ENCODE assay signal across 17 cellular contexts in genomic region chrX:19721726-19722370, GRCh38.
DNase-seq lines count a peak whose midpoint lies in the region; ATAC-seq and TF ChIP-seq lines count a peak whose summit lies in the region.
"Had no signal": no experiment of that assay in that cellular context is flagged by ENCODE, and none has a peak within 500 bp of the region (broad histone marks: within the 10 kb centered on the region; RNA-seq: fewer than 3 reads in every experiment).

No MANE protein-coding gene starts in this region.

- H3K27me3 Mint-ChIP-seq in CD4-positive, alpha-beta memory T cell, result no peaks in the 10 kb centered on the region

- H3K4me1 Mint-ChIP-seq in CD4-positive, alpha-beta memory T cell, result peaks cover 31 to 77% (median 54%) of the 10 kb centered on the region in 4 donors

- POLR2A ChIA-PET in CD4-positive, alpha-beta memory T cell (lab: Charles Lee; ENCODE audit: partially characterized antibody), result interaction anchor here (0.6 kb wide), 1 partner anchor 159 kb away, joined by 3 read pairs; no protein-coding TSS in a partner anchor

- no peaks in the 10 kb centered on the region for H3K27me3 ChIP-seq in CD4-positive, alpha-beta memory T cell (ENCODE audit: insufficient read depth, low read length)
- no peaks in the 10 kb centered on the region for H3K27me3 ChIP-seq in neutrophil
- H3K27me3 ChIP-seq: BE2C, vagina had no signal

- H3K36me3 ChIP-seq in CD4-positive, alpha-beta memory T cell (ENCODE audit: insufficient read depth, low read length), result no peaks in the 10 kb centered on the region
- H3K36me3 ChIP-seq in neutrophil, result no peaks in the 10 kb centered on the region
- H3K36me3 ChIP-seq: BE2C, vagina had no signal

- H3K4me1 ChIP-seq in CD4-positive, alpha-beta memory T cell (ENCODE audit: insufficient read depth, low read length), result peaks cover 75% of the 10 kb centered on the region
- H3K4me1 ChIP-seq in neutrophil (ENCODE audit: control insufficient read depth in 1 of 2, insufficient read depth in 1 of 2, low read depth in 1 of 2, low read length in 1 of 2), result peaks cover 76 to 80% of the 10 kb centered on the region in 2 experiments
- H3K4me1 ChIP-seq: BE2C, vagina had no signal

- H3K27ac ChIP-seq in CD4-positive, alpha-beta memory T cell (ENCODE audit: low read depth, low read length), result no peak overlapping the region
- peak overlapping the region; percentile 96 for H3K27ac ChIP-seq in neutrophil
- H3K27ac ChIP-seq: vagina, VCaP had no signal

- H3K4me3 Mint-ChIP-seq in CD4-positive, alpha-beta memory T cell, result peak overlapping the region in 1 of 8 donors; percentile 13

- peak overlapping the region in 4 of 7 donors; percentile 59 to 78 (median 68) for H3K27ac Mint-ChIP-seq in CD4-positive, alpha-beta memory T cell

- H3K9me3 Mint-ChIP-seq in CD4-positive, alpha-beta memory T cell, result no peaks in the 10 kb centered on the region

- no peak for DNase-seq in CD4-positive, alpha-beta memory T cell
- peak; percentile 16 for DNase-seq in NCI-H2196 (lab: John Stamatoyannopoulos, UW; ENCODE audit: unreplicated experiment)
- DNase-seq in fibroblast of peridontal ligament (ENCODE audit: extremely low read depth), result peak; percentile 56
- no peak for DNase-seq in cortex of kidney (lab: John Stamatoyannopoulos, UW)
- DNase-seq in SK-N-DZ (ENCODE audit: low spot score), result no peak
- no peak for DNase-seq in DMS53 (lab: John Stamatoyannopoulos, UW)
- DNase-seq: activated effector memory CD4-positive, alpha-beta T cell treated with anti-CD3 and anti-CD28 coated beads, Interleukin-2, amount 50 U/mL, for 16 hours; BE2C; dermis blood vessel endothelial cell; HCEC 1CT; mesendoderm; NCI-H1105 treated with DMSO at 0.1 percent for 48 hours; stimulated activated naive CD4-positive, alpha-beta T cell treated with Interleukin-2 at 50 U/mL for 16 hours had no signal

- H3K36me3 Mint-ChIP-seq in CD4-positive, alpha-beta memory T cell, result peaks cover 4 to 14% of the 10 kb centered on the region in 2 donors

- no peak overlapping the region for H3K4me3 ChIP-seq in CD4-positive, alpha-beta memory T cell (ENCODE audit: low read length in 2 of 2)
- H3K4me3 ChIP-seq in neutrophil (ENCODE audit: low read depth in 1 of 2, low read length in 1 of 2), result no peak overlapping the region
- H3K4me3 ChIP-seq: vagina had no signal

- intact Hi-C loops in CD4-positive, alpha-beta memory T cell (cut with micrococcal nuclease), result no loop called here

- CTCF ChIA-PET in CD4-positive, alpha-beta memory T cell (lab: Charles Lee; ENCODE audit: partially characterized antibody), result interaction anchor here (1.2 kb wide), 1 partner anchor 9 kb away, joined by 3 read pairs; no protein-coding TSS in a partner anchor

- H3K9me3 ChIP-seq in CD4-positive, alpha-beta memory T cell (ENCODE audit: control insufficient read depth in 1 of 2, low read length in 2 of 2), result no peaks in the 10 kb centered on the region
- H3K9me3 ChIP-seq in neutrophil, result no peaks in the 10 kb centered on the region
- H3K9me3 ChIP-seq: BE2C, vagina had no signal

- no peak for ATAC-seq in HG02870 (IDR thresholded peaks at IDR 0.05; ENCODE audit: unreplicated experiment)

- TF ChIP-seq CTCF in neutrophil (IDR thresholded peaks at IDR 0.05), result no peak

Comparison
In these comparisons a context has a peak if more than half of its experiments do, and no peak if none do; other contexts are left out.
1. DNase-seq: peak in NCI-H2196 (single experiment) and fibroblast of peridontal ligament (single experiment); none in CD4-positive, alpha-beta memory T cell (0 of 5), cortex of kidney (single experiment), SK-N-DZ (single experiment) and DMS53 (single experiment).